27 cellular contexts compared by ENCODE assay signal in genomic region chr1:238465449-238465848, GRCh38.
DNase-seq lines count a peak whose midpoint lies in the region; TF ChIP-seq lines count a peak whose summit lies in the region.
"Had no signal": no experiment of that assay in that cellular context is flagged by ENCODE, and none has a peak within 500 bp of the region (broad histone marks: within the 10 kb centered on the region; RNA-seq: fewer than 3 reads in every experiment).

No MANE protein-coding gene starts in this region.

- in situ Hi-C loops in astrocyte of the spinal cord (cut with HindIII; ENCODE audit: low sequenced_read_pairs): no loop called here

- no peak for TF ChIP-seq CTCF in astrocyte of the spinal cord (IDR thresholded peaks at IDR 0.05; ENCODE audit: low read depth, low read length)
- no peak for TF ChIP-seq CTCF in foreskin fibroblast (IDR thresholded peaks at IDR 0.05; ENCODE audit: low read depth, low read length)

- H3K4me3 ChIP-seq in astrocyte of the spinal cord (ENCODE audit: low read depth, low read length) (no peak overlapping the region), foreskin fibroblast (ENCODE audit: low read depth in 1 of 2, low read length in 2 of 2) (no peak overlapping the region)
- H3K4me3 ChIP-seq: PC-9, right atrium auricular region, upper lobe of right lung had no signal

- DNase-seq in NCI-H460 (ENCODE audit: extremely low read depth, low read depth): peak; percentile 47
- DNase-seq in astrocyte of the spinal cord (ENCODE audit: low read depth, low spot score): peak; percentile 45
- peak; percentile 85 for DNase-seq in foreskin melanocyte
- no peak for DNase-seq in activated CD4-positive, CD25-positive, alpha-beta regulatory T cell (lab: John Stamatoyannopoulos, UW)
- DNase-seq in foreskin fibroblast: no peak
- DNase-seq in T-helper 1 cell: no peak
- DNase-seq in KG1 (lab: John Stamatoyannopoulos, UW): no peak
- DNase-seq: activated CD4-positive, alpha-beta T cell treated with anti-CD3 and anti-CD28 coated beads for 48 hours; activated CD8-positive, alpha-beta memory T cell treated with anti-CD3 and anti-CD28 coated beads for 24 hours; activated T-cell treated with anti-CD3 and anti-CD28 coated beads for 4 hours; C1 segment of cervical spinal cord; COR-L47; cortex of kidney; endodermal cell; GF-D8; hypothalamus; Karpas-422; NCI-H1417 treated with DMSO at 0.1 percent for 48 hours; NCI-H2029 treated with DMSO at 0.1 percent for 48 hours; NCI-H526 treated with DMSO at 0.1 percent for 48 hours; PC-9; posterior cingulate gyrus; small intestine; stimulated activated naive CD4-positive, alpha-beta T cell; upper lobe of right lung; WERI-Rb-1 had no signal

Comparison
In these comparisons a context has a peak if more than half of its experiments do, and no peak if none do; other contexts are left out.
1. DNase-seq: peak in NCI-H460 (single experiment), astrocyte of the spinal cord (single experiment) and foreskin melanocyte (single experiment); none in activated CD4-positive, CD25-positive, alpha-beta regulatory T cell (0 of 4), foreskin fibroblast (0 of 2), T-helper 1 cell (0 of 5) and KG1 (single experiment).